20 cellular contexts compared by ENCODE assay signal in the genomic region with DNA sequence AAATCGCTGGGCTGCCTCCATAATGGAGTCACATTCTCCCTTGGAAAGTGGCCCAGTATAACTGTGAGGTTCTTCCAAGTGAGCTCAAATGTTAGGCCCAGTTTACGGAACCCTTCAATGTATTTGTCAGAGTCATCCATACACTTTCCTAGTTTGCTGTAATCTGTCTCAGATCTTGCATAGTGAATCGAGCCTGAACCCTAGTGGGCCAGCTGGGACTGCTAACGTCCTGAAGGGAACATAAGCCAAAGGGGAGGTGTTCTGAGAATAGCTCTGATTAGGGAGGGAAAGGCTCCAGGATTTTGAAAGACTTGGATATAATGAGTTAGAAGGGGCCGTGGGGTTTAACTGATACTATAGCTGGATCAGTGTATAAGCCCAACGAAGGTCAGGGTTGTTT.
"Had no signal": no experiment of that assay in that cellular context is flagged by ENCODE, and none has a peak within 500 bp of the region (broad histone marks: within the 10 kb centered on the region; RNA-seq: fewer than 3 reads in every experiment).

No MANE protein-coding gene starts in this region.

- H3K27me3 ChIP-seq: breast epithelium, esophagus squamous epithelium, left lung, ovary, stomach, tibial nerve had no signal

- H3K9me3 ChIP-seq: breast epithelium, esophagus squamous epithelium, left lung, ovary, prostate gland, stomach, tibial nerve had no signal

- H3K4me3 ChIP-seq: breast epithelium, esophagus squamous epithelium, left lung, ovary, prostate gland, stomach, tibial nerve had no signal

- H3K4me1 ChIP-seq: breast epithelium, prostate gland had no signal

- H3K27ac ChIP-seq: breast epithelium, esophagus squamous epithelium, left lung, ovary, prostate gland, stomach, tibial nerve had no signal

- ATAC-seq: activated CD4-positive, alpha-beta T cell treated with anti-CD3 and anti-CD28 coated beads for 36 hours; activated CD8-positive, alpha-beta memory T cell treated with anti-CD3 and anti-CD28 coated beads, Interleukin-2, amount 10 ng/mL, durations not matched to agents 7 days and 5 days; activated CD8-positive, alpha-beta T cell treated with anti-CD3 and anti-CD28 coated beads, Interleukin-2, amount 10 ng/mL, durations not matched to agents 7 days and 5 days; left lung; stimulated activated naive B cell treated with anti-CD40 and anti-IgM and Interleukin-4, amounts not matched to agents 10 μg/mL and 1 μg/mL and 100 μg/mL, for 72 hours had no signal

- DNase-seq: activated CD4-positive, alpha-beta T cell treated with anti-CD3 and anti-CD28 coated beads for 36 hours; activated CD4-positive, CD25-positive, alpha-beta regulatory T cell; activated CD8-positive, alpha-beta memory T cell treated with anti-CD3 and anti-CD28 coated beads, Interleukin-2, amount 10 ng/mL, durations not matched to agents 7 days and 5 days; activated CD8-positive, alpha-beta T cell treated with anti-CD3 and anti-CD28 coated beads, Interleukin-2, amount 10 ng/mL, durations not matched to agents 7 days and 5 days; activated T-cell treated with anti-CD3 and anti-CD28 coated beads, Interleukin-2, amount 50 U/mL, for 48 hours; dermis blood vessel endothelial cell; effector CD4-positive, alpha-beta T cell; esophagus squamous epithelium; foreskin melanocyte; kidney glomerular epithelial cell; left lung; ovary; retina; stimulated activated CD4-positive, alpha-beta T cell treated with anti-CD3 and anti-CD28 coated beads, Interleukin-15, amount 100 ng/mL, for 24 hours; stimulated activated CD4-positive, alpha-beta T cell treated with anti-CD3 and anti-CD28 coated beads, Interleukin-2, amount 100 ng/mL, for 24 hours; stimulated activated naive B cell treated with anti-CD40 and anti-IgM and Interleukin-4, amounts not matched to agents 10 μg/mL and 1 μg/mL and 100 μg/mL, for 72 hours; stomach had no signal

- H3K36me3 ChIP-seq: breast epithelium, esophagus squamous epithelium, left lung, ovary, prostate gland, stomach, tibial nerve had no signal
